20 cellular contexts compared by ENCODE assay signal in genomic region chr2:216465580-216466197, GRCh38. TPM values are rescaled to one million over a fixed set of nuclear protein-coding genes. Genes with fewer than 3 reads are reported as not detected.
A peak's percentile ranks its signal among the peaks of the same experiment; 100 is the strongest.
DNase-seq lines count a peak whose midpoint lies in the region; ATAC-seq and TF ChIP-seq lines count a peak whose summit lies in the region.
"Had no signal": no experiment of that assay in that cellular context is flagged by ENCODE, and none has a peak within 500 bp of the region (broad histone marks: within the 10 kb centered on the region; RNA-seq: fewer than 3 reads in every experiment).

No MANE protein-coding gene starts in this region.

- H3K4me3 ChIP-seq in AG10803 (ENCODE audit: low read length) (no peak overlapping the region), foreskin fibroblast (ENCODE audit: low read depth in 1 of 2, low read length in 2 of 2) (no peak overlapping the region), MG63 (no peak overlapping the region)
- H3K4me3 ChIP-seq: A549, SJSA1 had no signal

- H3K27me3 ChIP-seq in MG63 = no peaks in the 10 kb centered on the region
- H3K27me3 ChIP-seq: SJSA1 had no signal

- no peak for ATAC-seq in HG03521 (IDR thresholded peaks at IDR 0.05; ENCODE audit: unreplicated experiment)
- ATAC-seq: A549, HCT116, HepG2, PC-3 had no signal

- no peaks in the 10 kb centered on the region; the same call in 1 of the 2 replicates for H3K9me3 ChIP-seq in MG63
- H3K9me3 ChIP-seq: A549, SJSA1 had no signal

- TF ChIP-seq CTCF in AG10803 (conservative IDR thresholded peaks at IDR 0.05; ENCODE audit: low read length) (no peak), foreskin fibroblast (IDR thresholded peaks at IDR 0.05; ENCODE audit: low read depth, low read length) (no peak)

- H3K36me3 ChIP-seq in MG63 = no peaks in the 10 kb centered on the region

- DNase-seq in AG10803 (ENCODE audit: low read depth) = peak; percentile 42
- DNase-seq in EL = peak; percentile 19
- peak; percentile 45 for DNase-seq in RPMI7951 (ENCODE audit: low read depth)
- peak; percentile 69 to 83 for DNase-seq in foreskin fibroblast
- no peak for DNase-seq in epidermal melanocyte (ENCODE audit: insufficient read length, low spot score)
- no peak for DNase-seq in MG63
- DNase-seq in GM19240 (ENCODE audit: insufficient read length, low spot score) = no peak
- DNase-seq: AML-193, DMS79 treated with DMSO at 0.1 percent for 48 hours, GF-D8, NCI-H1048, NCI-H1436 treated with DMSO at 0.1 percent for 48 hours, NCI-H2029 treated with DMSO at 0.1 percent for 48 hours, NCI-H774, PC-3 had no signal

RNA-seq across cellular contexts. Expression of gene RPL37A, which starts 33.0 kb away (rescaled TPM):
- total RNA-seq in RPMI7951 (2014; rRNA removed; shearing (Covaris generic)) = 1,523 and 2,058 TPM in 2 replicates
- 528 and 2,080 TPM in 2 replicates for total RNA-seq in MG63 (2014; rRNA removed; shearing (Covaris generic); ENCODE audit: low replicate concordance)

RNA-seq across cellular contexts. Expression of gene SMARCAL1, which starts 53.4 kb away (rescaled TPM):
- 9.3 and 9.8 TPM in 2 replicates for total RNA-seq in RPMI7951 (2014; rRNA removed; shearing (Covaris generic))
- total RNA-seq in MG63 (2014; rRNA removed; shearing (Covaris generic); ENCODE audit: low replicate concordance) = 6.4 and 11.0 TPM in 2 replicates

Comparison
In these comparisons a context has a peak if more than half of its experiments do, and no peak if none do; other contexts are left out.
1. DNase-seq: peak in AG10803 (single experiment), EL (single experiment), RPMI7951 (single experiment) and foreskin fibroblast (2 of 2); none in epidermal melanocyte (single experiment), MG63 (single experiment) and GM19240 (single experiment).